ENCODE assay signal across 1 cellular context in the genomic region with DNA sequence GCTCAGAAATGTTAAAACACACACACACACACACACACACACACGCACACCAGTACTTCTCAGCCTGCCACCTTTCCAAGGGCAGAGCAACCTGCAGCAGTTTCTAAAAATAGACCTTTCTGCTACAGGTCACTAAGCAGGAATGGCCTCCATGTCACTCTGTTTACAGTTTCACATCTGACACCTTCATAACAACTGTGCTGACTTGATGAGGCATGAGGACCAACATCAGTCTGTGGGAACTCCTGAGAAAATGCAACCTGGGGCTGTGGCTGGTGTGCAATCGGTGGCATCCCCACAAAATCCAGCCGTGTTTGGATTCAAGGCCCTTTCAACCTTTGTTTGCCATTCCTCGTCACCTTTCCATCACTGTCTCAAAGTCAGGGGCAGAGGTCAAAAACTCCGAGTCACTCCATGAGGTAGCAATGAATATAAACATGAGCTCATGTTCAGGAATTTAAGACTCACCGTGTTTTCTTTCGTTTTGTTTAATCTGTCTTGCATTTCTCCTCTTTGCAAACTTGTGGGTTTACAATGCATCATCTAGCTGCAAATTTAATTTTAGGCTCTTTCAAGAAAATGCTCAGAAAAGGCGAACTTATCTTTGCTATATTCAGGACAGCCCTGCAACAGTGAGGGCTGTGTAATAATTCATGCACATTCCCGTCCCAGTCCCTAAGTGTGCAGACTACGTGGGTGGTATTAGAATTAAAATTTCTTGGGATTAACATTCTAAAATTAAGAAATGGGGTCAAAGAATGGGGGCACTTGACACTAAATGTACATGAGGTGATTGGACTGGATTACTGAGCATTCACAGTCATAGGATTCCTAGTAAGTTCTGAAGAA.
TF ChIP-seq lines count a peak whose summit lies in the region.

No MANE protein-coding gene starts in this region.

TF ChIP-seq in HepG2, 621 proteins besides CTCF, POLR2A, EP300 and RAD21 (continued from another document and continues in another):
- no peak for TF ChIP-seq ZNF350 (CRISPR knock-in tag; IDR thresholded peaks at IDR 0.05; ENCODE audit: borderline replicate concordance, low read depth)
- TF ChIP-seq, protein P1, sequence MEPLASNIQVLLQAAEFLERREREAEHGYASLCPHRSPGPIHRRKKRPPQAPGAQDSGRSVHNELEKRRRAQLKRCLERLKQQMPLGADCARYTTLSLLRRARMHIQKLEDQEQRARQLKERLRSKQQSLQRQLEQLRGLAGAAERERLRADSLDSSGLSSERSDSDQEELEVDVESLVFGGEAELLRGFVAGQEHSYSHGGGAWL (CRISPR knock-in tag; IDR thresholded peaks at IDR 0.05), result no peak
- TF ChIP-seq, protein P2, sequence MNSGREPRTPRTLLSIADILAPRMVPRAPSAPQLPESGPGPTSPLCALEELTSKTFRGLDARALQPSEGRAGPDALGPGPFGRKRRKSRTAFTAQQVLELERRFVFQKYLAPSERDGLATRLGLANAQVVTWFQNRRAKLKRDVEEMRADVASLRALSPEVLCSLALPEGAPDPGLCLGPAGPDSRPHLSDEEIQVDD (CRISPR knock-in tag; IDR thresholded peaks at IDR 0.05; ENCODE audit: borderline replicate concordance), result no peak
- peak; percentile 66; the same call in 1 of the 2 replicates for TF ChIP-seq SOX5 (CRISPR knock-in tag; IDR thresholded peaks at IDR 0.05; ENCODE audit: borderline replicate concordance)
- no peak for TF ChIP-seq ZFY (CRISPR knock-in tag; IDR thresholded peaks at IDR 0.05)
- TF ChIP-seq, protein P3, sequence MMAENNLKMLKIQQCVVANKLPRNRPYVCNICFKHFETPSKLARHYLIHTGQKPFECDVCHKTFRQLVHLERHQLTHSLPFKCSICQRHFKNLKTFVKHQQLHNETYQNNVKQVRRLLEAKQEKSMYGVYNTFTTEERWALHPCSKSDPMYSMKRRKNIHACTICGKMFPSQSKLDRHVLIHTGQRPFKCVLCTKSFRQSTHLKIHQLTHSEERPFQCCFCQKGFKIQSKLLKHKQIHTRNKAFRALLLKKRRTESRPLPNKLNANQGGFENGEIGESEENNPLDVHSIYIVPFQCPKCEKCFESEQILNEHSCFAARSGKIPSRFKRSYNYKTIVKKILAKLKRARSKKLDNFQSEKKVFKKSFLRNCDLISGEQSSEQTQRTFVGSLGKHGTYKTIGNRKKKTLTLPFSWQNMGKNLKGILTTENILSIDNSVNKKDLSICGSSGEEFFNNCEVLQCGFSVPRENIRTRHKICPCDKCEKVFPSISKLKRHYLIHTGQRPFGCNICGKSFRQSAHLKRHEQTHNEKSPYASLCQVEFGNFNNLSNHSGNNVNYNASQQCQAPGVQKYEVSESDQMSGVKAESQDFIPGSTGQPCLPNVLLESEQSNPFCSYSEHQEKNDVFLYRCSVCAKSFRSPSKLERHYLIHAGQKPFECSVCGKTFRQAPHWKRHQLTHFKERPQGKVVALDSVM (CRISPR knock-in tag; IDR thresholded peaks at IDR 0.05), result no peak
- TF ChIP-seq ZNF33B (CRISPR knock-in tag; IDR thresholded peaks at IDR 0.05), result no peak
- no peak for TF ChIP-seq ZNF598 (CRISPR knock-in tag; IDR thresholded peaks at IDR 0.05; ENCODE audit: borderline replicate concordance)
- TF ChIP-seq, protein P4, sequence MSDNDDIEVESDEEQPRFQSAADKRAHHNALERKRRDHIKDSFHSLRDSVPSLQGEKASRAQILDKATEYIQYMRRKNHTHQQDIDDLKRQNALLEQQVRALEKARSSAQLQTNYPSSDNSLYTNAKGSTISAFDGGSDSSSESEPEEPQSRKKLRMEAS (IDR thresholded peaks at IDR 0.05), result 0 out of 2 replicates have a peak, but pooled peaks have one; percentile 37
- TF ChIP-seq ZFP37 (CRISPR knock-in tag; IDR thresholded peaks at IDR 0.05; ENCODE audit: borderline replicate concordance), result no peak
- TF ChIP-seq FOXA3 (CRISPR knock-in tag; IDR thresholded peaks at IDR 0.05), result peak; percentile 83
- TF ChIP-seq CEBPG (CRISPR knock-in tag; IDR thresholded peaks at IDR 0.05), result 0 out of 2 replicates have a peak, but pooled peaks have one; percentile 4
- TF ChIP-seq PRMT3 (CRISPR knock-in tag; IDR thresholded peaks at IDR 0.05; ENCODE audit: borderline replicate concordance, low read depth), result no peak
- no peak for TF ChIP-seq ARNTL (CRISPR knock-in tag; IDR thresholded peaks at IDR 0.05)
- TF ChIP-seq, protein P5, sequence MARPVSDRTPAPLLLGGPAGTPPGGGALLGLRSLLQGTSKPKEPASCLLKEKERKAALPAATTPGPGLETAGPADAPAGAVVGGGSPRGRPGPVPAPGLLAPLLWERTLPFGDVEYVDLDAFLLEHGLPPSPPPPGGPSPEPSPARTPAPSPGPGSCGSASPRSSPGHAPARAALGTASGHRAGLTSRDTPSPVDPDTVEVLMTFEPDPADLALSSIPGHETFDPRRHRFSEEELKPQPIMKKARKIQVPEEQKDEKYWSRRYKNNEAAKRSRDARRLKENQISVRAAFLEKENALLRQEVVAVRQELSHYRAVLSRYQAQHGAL (CRISPR knock-in tag; IDR thresholded peaks at IDR 0.05; ENCODE audit: not compliant biosample characterization), result no peak
- no peak for TF ChIP-seq ZNF484 (CRISPR knock-in tag; IDR thresholded peaks at IDR 0.05; ENCODE audit: borderline replicate concordance, low read depth)
- TF ChIP-seq TBX2 (CRISPR knock-in tag; IDR thresholded peaks at IDR 0.05; ENCODE audit: borderline replicate concordance), result peak; percentile 88
- TF ChIP-seq ELF4 (CRISPR knock-in tag; IDR thresholded peaks at IDR 0.05; ENCODE audit: borderline replicate concordance), result no peak
- peak; percentile 73; the same call in 1 of the 2 replicates for TF ChIP-seq JUN (CRISPR knock-in tag; IDR thresholded peaks at IDR 0.05)
- TF ChIP-seq ZNF260 (CRISPR knock-in tag; IDR thresholded peaks at IDR 0.05; ENCODE audit: borderline replicate concordance, low read depth), result no peak
- TF ChIP-seq ZNF10 (CRISPR knock-in tag; IDR thresholded peaks at IDR 0.05; ENCODE audit: borderline replicate concordance, low read depth), result no peak
- no peak for TF ChIP-seq CBX5 (CRISPR knock-in tag; IDR thresholded peaks at IDR 0.05; ENCODE audit: borderline replicate concordance)
- TF ChIP-seq MLLT10 (CRISPR knock-in tag; IDR thresholded peaks at IDR 0.05), result no peak
- no peak for TF ChIP-seq GFI1 (CRISPR knock-in tag; IDR thresholded peaks at IDR 0.05; ENCODE audit: borderline replicate concordance)
- no peak for TF ChIP-seq MAFG (CRISPR knock-in tag; IDR thresholded peaks at IDR 0.05)
- no peak for TF ChIP-seq ERF (CRISPR knock-in tag; IDR thresholded peaks at IDR 0.05)
- TF ChIP-seq SMAD9 (CRISPR knock-in tag; IDR thresholded peaks at IDR 0.05), result no peak
- no peak for TF ChIP-seq ZNF549 (CRISPR knock-in tag; IDR thresholded peaks at IDR 0.05)
- TF ChIP-seq, protein P6, sequence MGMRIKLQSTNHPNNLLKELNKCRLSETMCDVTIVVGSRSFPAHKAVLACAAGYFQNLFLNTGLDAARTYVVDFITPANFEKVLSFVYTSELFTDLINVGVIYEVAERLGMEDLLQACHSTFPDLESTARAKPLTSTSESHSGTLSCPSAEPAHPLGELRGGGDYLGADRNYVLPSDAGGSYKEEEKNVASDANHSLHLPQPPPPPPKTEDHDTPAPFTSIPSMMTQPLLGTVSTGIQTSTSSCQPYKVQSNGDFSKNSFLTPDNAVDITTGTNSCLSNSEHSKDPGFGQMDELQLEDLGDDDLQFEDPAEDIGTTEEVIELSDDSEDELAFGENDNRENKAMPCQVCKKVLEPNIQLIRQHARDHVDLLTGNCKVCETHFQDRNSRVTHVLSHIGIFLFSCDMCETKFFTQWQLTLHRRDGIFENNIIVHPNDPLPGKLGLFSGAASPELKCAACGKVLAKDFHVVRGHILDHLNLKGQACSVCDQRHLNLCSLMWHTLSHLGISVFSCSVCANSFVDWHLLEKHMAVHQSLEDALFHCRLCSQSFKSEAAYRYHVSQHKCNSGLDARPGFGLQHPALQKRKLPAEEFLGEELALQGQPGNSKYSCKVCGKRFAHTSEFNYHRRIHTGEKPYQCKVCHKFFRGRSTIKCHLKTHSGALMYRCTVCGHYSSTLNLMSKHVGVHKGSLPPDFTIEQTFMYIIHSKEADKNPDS (CRISPR knock-in tag; IDR thresholded peaks at IDR 0.05), result no peak
- no peak for TF ChIP-seq KDM5B (CRISPR knock-in tag; IDR thresholded peaks at IDR 0.05; ENCODE audit: borderline replicate concordance)
- TF ChIP-seq SRSF1 (optimal IDR thresholded peaks at IDR 0.05; ENCODE audit: low read depth, low read length), result no peak
- peak; percentile 26; the same call in 1 of the 2 replicates for TF ChIP-seq ATF7 (IDR thresholded peaks at IDR 0.05)
- TF ChIP-seq ATF7 (CRISPR knock-in tag; IDR thresholded peaks at IDR 0.05), result no peak; the same call in 1 of the 2 replicates
- TF ChIP-seq ZFP1 (CRISPR knock-in tag; IDR thresholded peaks at IDR 0.05), result no peak
- no peak for TF ChIP-seq ZNF724P (CRISPR knock-in tag; IDR thresholded peaks at IDR 0.05; ENCODE audit: borderline replicate concordance)
- TF ChIP-seq SP1 (IDR thresholded peaks at IDR 0.05), result no peak
- no peak for TF ChIP-seq SP1 (CRISPR knock-in tag; IDR thresholded peaks at IDR 0.05)
- TF ChIP-seq ZNF883 (CRISPR knock-in tag; IDR thresholded peaks at IDR 0.05; ENCODE audit: not compliant biosample characterization), result no peak
- no peak for TF ChIP-seq RCOR2 (CRISPR knock-in tag; IDR thresholded peaks at IDR 0.05)
- TF ChIP-seq, protein P7, sequence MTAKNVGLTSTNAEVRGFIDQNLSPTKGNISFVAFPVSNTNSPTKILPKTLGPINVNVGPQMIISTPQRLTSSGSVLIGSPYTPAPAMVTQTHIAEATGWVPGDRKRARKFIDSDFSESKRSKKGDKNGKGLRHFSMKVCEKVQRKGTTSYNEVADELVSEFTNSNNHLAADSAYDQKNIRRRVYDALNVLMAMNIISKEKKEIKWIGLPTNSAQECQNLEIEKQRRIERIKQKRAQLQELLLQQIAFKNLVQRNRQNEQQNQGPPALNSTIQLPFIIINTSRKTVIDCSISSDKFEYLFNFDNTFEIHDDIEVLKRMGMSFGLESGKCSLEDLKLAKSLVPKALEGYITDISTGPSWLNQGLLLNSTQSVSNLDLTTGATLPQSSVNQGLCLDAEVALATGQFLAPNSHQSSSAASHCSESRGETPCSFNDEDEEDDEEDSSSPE (CRISPR knock-in tag; IDR thresholded peaks at IDR 0.05), result no peak
- no peak for TF ChIP-seq NCOA2 (CRISPR knock-in tag; IDR thresholded peaks at IDR 0.05)
- no peak for TF ChIP-seq ZNF30 (CRISPR knock-in tag; IDR thresholded peaks at IDR 0.05)
- no peak for TF ChIP-seq ZSCAN20 (CRISPR knock-in tag; IDR thresholded peaks at IDR 0.05; ENCODE audit: borderline replicate concordance)
- no peak for TF ChIP-seq PHF20 (CRISPR knock-in tag; IDR thresholded peaks at IDR 0.05)
- TF ChIP-seq ZNF326 (CRISPR knock-in tag; IDR thresholded peaks at IDR 0.05; ENCODE audit: borderline replicate concordance), result no peak
- TF ChIP-seq, protein P8, sequence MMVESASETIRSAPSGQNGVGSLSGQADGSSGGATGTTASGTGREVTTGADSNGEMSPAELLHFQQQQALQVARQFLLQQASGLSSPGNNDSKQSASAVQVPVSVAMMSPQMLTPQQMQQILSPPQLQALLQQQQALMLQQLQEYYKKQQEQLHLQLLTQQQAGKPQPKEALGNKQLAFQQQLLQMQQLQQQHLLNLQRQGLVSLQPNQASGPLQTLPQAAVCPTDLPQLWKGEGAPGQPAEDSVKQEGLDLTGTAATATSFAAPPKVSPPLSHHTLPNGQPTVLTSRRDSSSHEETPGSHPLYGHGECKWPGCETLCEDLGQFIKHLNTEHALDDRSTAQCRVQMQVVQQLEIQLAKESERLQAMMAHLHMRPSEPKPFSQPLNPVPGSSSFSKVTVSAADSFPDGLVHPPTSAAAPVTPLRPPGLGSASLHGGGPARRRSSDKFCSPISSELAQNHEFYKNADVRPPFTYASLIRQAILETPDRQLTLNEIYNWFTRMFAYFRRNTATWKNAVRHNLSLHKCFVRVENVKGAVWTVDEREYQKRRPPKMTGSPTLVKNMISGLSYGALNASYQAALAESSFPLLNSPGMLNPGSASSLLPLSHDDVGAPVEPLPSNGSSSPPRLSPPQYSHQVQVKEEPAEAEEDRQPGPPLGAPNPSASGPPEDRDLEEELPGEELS (CRISPR knock-in tag; IDR thresholded peaks at IDR 0.05), result peak; percentile 82
- no peak for TF ChIP-seq MIER3 (CRISPR knock-in tag; IDR thresholded peaks at IDR 0.05; ENCODE audit: borderline replicate concordance)
- TF ChIP-seq ZNF460 (CRISPR knock-in tag; IDR thresholded peaks at IDR 0.05; ENCODE audit: borderline replicate concordance), result no peak
- TF ChIP-seq HDAC2 (CRISPR knock-in tag; IDR thresholded peaks at IDR 0.05), result peak; percentile 36; the same call in 1 of the 2 replicates
- TF ChIP-seq ZNF367 (CRISPR knock-in tag; IDR thresholded peaks at IDR 0.05; ENCODE audit: borderline replicate concordance), result no peak
- TF ChIP-seq ZNF768 (CRISPR knock-in tag; IDR thresholded peaks at IDR 0.05), result no peak
- no peak for TF ChIP-seq NAIF1 (CRISPR knock-in tag; IDR thresholded peaks at IDR 0.05; ENCODE audit: borderline replicate concordance)
- no peak; the same call in 1 of the 2 replicates for TF ChIP-seq MAFF (IDR thresholded peaks at IDR 0.05; ENCODE audit: low read depth, low read length)
- TF ChIP-seq RNF2 (conservative IDR thresholded peaks at IDR 0.05; ENCODE audit: low read depth), result no peak
- TF ChIP-seq ZNF530 (CRISPR knock-in tag; IDR thresholded peaks at IDR 0.05; ENCODE audit: low read depth), result no peak
- TF ChIP-seq POLR2AphosphoS5 (IDR thresholded peaks at IDR 0.05; ENCODE audit: low read depth, low read length), result no peak
- no peak for TF ChIP-seq ZNF773 (CRISPR knock-in tag; IDR thresholded peaks at IDR 0.05; ENCODE audit: borderline replicate concordance)
- no peak for TF ChIP-seq PLRG1 (conservative IDR thresholded peaks at IDR 0.05)
- no peak for TF ChIP-seq AGO1 (IDR thresholded peaks at IDR 0.05; ENCODE audit: low read depth, low read length, poor library complexity, severe bottlenecking)
- TF ChIP-seq AHR (CRISPR knock-in tag; IDR thresholded peaks at IDR 0.05), result no peak
